9 cellular contexts compared by ENCODE assay signal in the genomic region with DNA sequence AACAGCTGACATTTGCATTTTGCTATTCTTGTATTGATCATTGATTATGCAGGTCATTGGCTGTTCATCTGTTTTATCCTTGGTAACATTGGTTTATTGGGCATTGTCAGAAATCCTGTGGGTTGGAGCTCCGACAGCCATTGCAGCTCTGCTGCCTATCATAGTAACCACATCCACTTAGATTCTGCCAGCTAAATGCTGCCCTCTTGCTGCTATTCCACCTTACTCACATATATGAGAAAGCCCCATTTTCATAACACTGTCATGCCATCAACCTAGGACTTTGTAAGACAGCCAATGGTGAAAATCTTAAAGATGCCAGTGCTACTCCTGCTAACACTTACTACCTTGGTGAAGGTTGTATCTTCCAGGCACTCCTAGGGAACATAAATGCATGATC.
A peak's percentile ranks its signal among the peaks of the same experiment; 100 is the strongest.
DNase-seq lines count a peak whose midpoint lies in the region; ATAC-seq and TF ChIP-seq lines count a peak whose summit lies in the region.
"Had no signal": no experiment of that assay in that cellular context is flagged by ENCODE, and none has a peak within 500 bp of the region (broad histone marks: within the 10 kb centered on the region; RNA-seq: fewer than 3 reads in every experiment).

No MANE protein-coding gene starts in this region.

- no peak for TF ChIP-seq POLR2A in tibial nerve (IDR thresholded peaks at IDR 0.05)

- WGBS in tibial nerve, 2 donors = 48 to 67% methylated on average over 1 of the region's 1 CpG

- no peak for TF ChIP-seq CTCF in tibial nerve (IDR thresholded peaks at IDR 0.05)

- ATAC-seq in activated T-helper 17 cell treated with anti-CD3 and anti-CD28 coated beads, Interleukin-2, amount 50 U/mL, for 72 hours (replicated peaks) = peak; percentile 26
- ATAC-seq in HG02588 (IDR thresholded peaks at IDR 0.05; ENCODE audit: unreplicated experiment) = no peak

- H3K9me3 ChIP-seq in tibial nerve = no peaks in the 10 kb centered on the region

- H3K4me3 Mint-ChIP-seq in activated T-helper 17 cell treated with anti-CD3 and anti-CD28 coated beads, Interleukin-2, amount 50 U/mL, for 72 hours = no peak overlapping the region

- H3K4me3 ChIP-seq in tibial nerve = no peak overlapping the region

- no peaks in the 10 kb centered on the region for H3K9me3 Mint-ChIP-seq in activated T-helper 17 cell treated with anti-CD3 and anti-CD28 coated beads, Interleukin-2, amount 50 U/mL, for 72 hours

- H3K27me3 Mint-ChIP-seq in activated T-helper 17 cell treated with anti-CD3 and anti-CD28 coated beads, Interleukin-2, amount 50 U/mL, for 72 hours = peaks cover 10% of the 10 kb centered on the region

- TF ChIP-seq EP300 in tibial nerve (IDR thresholded peaks at IDR 0.05) = no peak

- no peak overlapping the region for H3K27ac ChIP-seq in tibial nerve

- peak; percentile 7 for DNase-seq in NCI-H1092 treated with DMSO at 0.1 percent for 48 hours (lab: John Stamatoyannopoulos, UW)
- DNase-seq in NCI-H1092 (lab: John Stamatoyannopoulos, UW) = no peak
- peak; percentile 24 for DNase-seq in HT1080 (ENCODE audit: low read depth)
- peak; percentile 37 for DNase-seq in myocyte (ENCODE audit: low read depth)
- DNase-seq in tibial nerve (ENCODE audit: low spot score in 2 of 2) = no peak
- DNase-seq in NCI-H2081 treated with DMSO at 0.1 percent for 48 hours (lab: John Stamatoyannopoulos, UW) = no peak
- DNase-seq: NCI-H1694 had no signal

- no peaks in the 10 kb centered on the region for H3K4me1 Mint-ChIP-seq in activated T-helper 17 cell treated with anti-CD3 and anti-CD28 coated beads, Interleukin-2, amount 50 U/mL, for 72 hours

- H3K36me3 Mint-ChIP-seq in activated T-helper 17 cell treated with anti-CD3 and anti-CD28 coated beads, Interleukin-2, amount 50 U/mL, for 72 hours (ENCODE audit: low read depth) = no peaks in the 10 kb centered on the region

- H3K27me3 ChIP-seq in tibial nerve = no peaks in the 10 kb centered on the region

- no peaks in the 10 kb centered on the region for H3K4me1 ChIP-seq in tibial nerve

- H3K36me3 ChIP-seq in tibial nerve = no peaks in the 10 kb centered on the region

- H3K27ac Mint-ChIP-seq in activated T-helper 17 cell treated with anti-CD3 and anti-CD28 coated beads, Interleukin-2, amount 50 U/mL, for 72 hours = no peak overlapping the region

Comparison
In these comparisons a context has a peak if more than half of its experiments do, and no peak if none do; other contexts are left out.
1. DNase-seq: peak in NCI-H1092 treated with DMSO at 0.1 percent for 48 hours (single experiment), HT1080 (single experiment) and myocyte (single experiment); none in NCI-H1092 (single experiment), tibial nerve (0 of 2) and NCI-H2081 treated with DMSO at 0.1 percent for 48 hours (single experiment).